Comparison of ENCODE assay signal across 27 cellular contexts in the genomic region with DNA sequence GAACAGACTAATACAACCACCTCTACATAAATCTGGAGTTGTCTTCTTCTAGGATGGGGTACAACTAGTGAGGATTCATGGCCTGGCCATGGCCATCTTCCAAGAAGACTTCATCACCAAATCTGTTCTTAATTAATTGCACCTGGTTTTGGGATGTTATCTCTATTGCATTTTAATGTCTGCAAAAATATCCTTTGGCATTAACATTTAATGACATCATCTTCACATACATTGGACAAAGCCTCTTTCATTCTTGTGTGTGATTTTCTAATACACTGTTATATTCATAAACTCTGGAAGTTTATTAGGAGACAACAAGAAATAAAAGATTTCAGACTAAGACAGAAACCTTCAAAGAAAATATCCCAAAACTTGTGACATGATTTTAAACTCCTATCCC.
A peak's percentile ranks its signal among the peaks of the same experiment; 100 is the strongest.
DNase-seq lines count a peak whose midpoint lies in the region; ATAC-seq, FAIRE-seq and TF ChIP-seq lines count a peak whose summit lies in the region.
"Had no signal": no experiment of that assay in that cellular context is flagged by ENCODE, and none has a peak within 500 bp of the region (broad histone marks: within the 10 kb centered on the region; RNA-seq: fewer than 3 reads in every experiment).

No MANE protein-coding gene starts in this region.

- POLR2A ChIA-PET in SK-N-SH (lab: Yijun Ruan, JAX): no interaction called here

- H3K4me2 ChIP-seq in SK-N-SH: no peak overlapping the region
- H3K4me2 ChIP-seq: A549; BLaER1 treated with 17β-estradiol and CSF1 and Interleukin-3, amounts not matched to agents 10 nM and 100 nM had no signal

- no peak overlapping the region for H3K9ac ChIP-seq in SK-N-SH
- H3K9ac ChIP-seq: BLaER1 treated with 17β-estradiol and CSF1 and Interleukin-3, amounts not matched to agents 10 nM and 100 nM had no signal

- no peak for TF ChIP-seq EP300 in SK-N-SH (IDR thresholded peaks at IDR 0.05; ENCODE audit: borderline replicate concordance in 1 of 2, low read depth in 1 of 2, low read length in 1 of 2)

- H3K4me1 ChIP-seq in SK-N-SH (ENCODE audit: control insufficient read depth in 1 of 2, insufficient read depth in 2 of 2, low read depth in 1 of 2, low read length in 1 of 2): no peaks in the 10 kb centered on the region; a peak in 1 of 4 replicates
- H3K4me1 ChIP-seq: A549; BLaER1 treated with 17β-estradiol and CSF1 and Interleukin-3, amounts not matched to agents 10 nM and 100 nM; Caco-2 had no signal

- no peak overlapping the region for H3K4me3 ChIP-seq in SK-N-SH (ENCODE audit: low read depth in 2 of 2, low read length in 1 of 2)
- H3K4me3 ChIP-seq in fibroblast of mammary gland (ENCODE audit: control insufficient read depth, low read depth, low read length): no peak overlapping the region
- H3K4me3 ChIP-seq: A549; BLaER1 treated with 17β-estradiol and CSF1 and Interleukin-3, amounts not matched to agents 10 nM and 100 nM; GM12878 had no signal

- peaks cover 8% of the 10 kb centered on the region; the same call in 1 of the 2 replicates for H3K9me3 ChIP-seq in SK-N-SH

- H3K27ac ChIP-seq in SK-N-SH (ENCODE audit: low read depth in 2 of 2, low read length in 1 of 2): no peak overlapping the region
- H3K27ac ChIP-seq: 22Rv1; A549; BLaER1 treated with 17β-estradiol and CSF1 and Interleukin-3, amounts not matched to agents 10 nM and 100 nM; C4-2B had no signal

- FAIRE-seq in D721Med (lab: Jason Lieb, UNC): peak; percentile 11
- FAIRE-seq: A549, GM12878, GM12892, GM18507 had no signal

- no peak for DNase-seq in SK-N-SH
- DNase-seq in D721Med (ENCODE audit: insufficient read length, low spot score): no peak
- peak; percentile 8 for DNase-seq in HS-5 (ENCODE audit: low read depth)
- DNase-seq in fibroblast of mammary gland (ENCODE audit: low read depth): peak; percentile 1
- no peak for DNase-seq in HuH-7.5 (ENCODE audit: low spot score)
- no peak for DNase-seq in stimulated activated CD8-positive, alpha-beta memory T cell treated with anti-CD3 and anti-CD28 coated beads, Interleukin-4, amount 100 ng/mL, for 48 hours
- DNase-seq in NCI-H2227 treated with DMSO at 0.1 percent for 48 hours (lab: John Stamatoyannopoulos, UW): no peak
- DNase-seq: AML-193; Caco-2; Calu3; CD4-positive, alpha-beta T cell; CD8-positive, alpha-beta T cell; DMS 273 treated with DMSO at 0.1 percent for 48 hours; DMS153; DMS53; DMS79; DND-41; EL; GDM1 had no signal

- TF ChIP-seq CTCF in SK-N-SH (IDR thresholded peaks at IDR 0.05): no peak
- TF ChIP-seq CTCF in D721Med (IDR thresholded peaks at IDR 0.05; ENCODE audit: insufficient read depth, missing control alignments): no peak
- no peak for TF ChIP-seq CTCF in fibroblast of mammary gland (conservative IDR thresholded peaks at IDR 0.05; ENCODE audit: control insufficient read depth, insufficient read depth, low read depth, low read length)

- H4K20me1 ChIP-seq in SK-N-SH (ENCODE audit: insufficient read depth): no peaks in the 10 kb centered on the region

- H3K9me2 ChIP-seq in SK-N-SH: no peaks in the 10 kb centered on the region

- CTCF ChIA-PET in SK-N-SH (lab: Yijun Ruan, JAX): no interaction called here

- H3F3A ChIP-seq in SK-N-SH (replicated peaks; ENCODE audit: insufficient read depth): no peaks in the 10 kb centered on the region

- H3K27me3 ChIP-seq in SK-N-SH (ENCODE audit: insufficient read depth): no peaks in the 10 kb centered on the region
- H3K27me3 ChIP-seq: BLaER1 treated with 17β-estradiol and CSF1 and Interleukin-3, amounts not matched to agents 10 nM and 100 nM had no signal

- no peaks in the 10 kb centered on the region for H3K36me3 ChIP-seq in SK-N-SH (replicated peaks in 1 of 2; ENCODE audit: control insufficient read depth in 1 of 2, insufficient read depth in 2 of 2, low read length in 1 of 2)

- no peaks in the 10 kb centered on the region for H3K79me2 ChIP-seq in SK-N-SH (ENCODE audit: insufficient read depth)

- no peak for ATAC-seq in SK-N-SH treated with all-trans-retinoic acid at 6 μM for 48 hours
- ATAC-seq: A549; CD8-positive, alpha-beta T cell; GM12878 had no signal

- H2AFZ ChIP-seq in SK-N-SH (ENCODE audit: low read depth): no peak overlapping the region

- TF ChIP-seq RAD21 in SK-N-SH (IDR thresholded peaks at IDR 0.05; ENCODE audit: low read length): no peak

TF ChIP-seq in SK-N-SH treated with all-trans-retinoic acid at 6 μM for 48 hours, 23 proteins besides CTCF, POLR2A, EP300 and RAD21:
- TF ChIP-seq ZNF565 (CRISPR knock-in tag; conservative IDR thresholded peaks at IDR 0.05; ENCODE audit: low read depth) (no peak), ISL1 (CRISPR knock-in tag; IDR thresholded peaks at IDR 0.05) (peak; percentile 55), TCF4 (CRISPR knock-in tag; IDR thresholded peaks at IDR 0.05; ENCODE audit: borderline replicate concordance) (peak; percentile 35; the same call in 1 of the 2 replicates)
- TF ChIP-seq, protein P1, sequence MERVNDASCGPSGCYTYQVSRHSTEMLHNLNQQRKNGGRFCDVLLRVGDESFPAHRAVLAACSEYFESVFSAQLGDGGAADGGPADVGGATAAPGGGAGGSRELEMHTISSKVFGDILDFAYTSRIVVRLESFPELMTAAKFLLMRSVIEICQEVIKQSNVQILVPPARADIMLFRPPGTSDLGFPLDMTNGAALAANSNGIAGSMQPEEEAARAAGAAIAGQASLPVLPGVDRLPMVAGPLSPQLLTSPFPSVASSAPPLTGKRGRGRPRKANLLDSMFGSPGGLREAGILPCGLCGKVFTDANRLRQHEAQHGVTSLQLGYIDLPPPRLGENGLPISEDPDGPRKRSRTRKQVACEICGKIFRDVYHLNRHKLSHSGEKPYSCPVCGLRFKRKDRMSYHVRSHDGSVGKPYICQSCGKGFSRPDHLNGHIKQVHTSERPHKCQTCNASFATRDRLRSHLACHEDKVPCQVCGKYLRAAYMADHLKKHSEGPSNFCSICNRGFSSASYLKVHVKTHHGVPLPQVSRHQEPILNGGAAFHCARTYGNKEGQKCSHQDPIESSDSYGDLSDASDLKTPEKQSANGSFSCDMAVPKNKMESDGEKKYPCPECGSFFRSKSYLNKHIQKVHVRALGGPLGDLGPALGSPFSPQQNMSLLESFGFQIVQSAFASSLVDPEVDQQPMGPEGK (CRISPR knock-in tag; IDR thresholded peaks at IDR 0.05; ENCODE audit: borderline replicate concordance): no peak
- TF ChIP-seq, protein P2, sequence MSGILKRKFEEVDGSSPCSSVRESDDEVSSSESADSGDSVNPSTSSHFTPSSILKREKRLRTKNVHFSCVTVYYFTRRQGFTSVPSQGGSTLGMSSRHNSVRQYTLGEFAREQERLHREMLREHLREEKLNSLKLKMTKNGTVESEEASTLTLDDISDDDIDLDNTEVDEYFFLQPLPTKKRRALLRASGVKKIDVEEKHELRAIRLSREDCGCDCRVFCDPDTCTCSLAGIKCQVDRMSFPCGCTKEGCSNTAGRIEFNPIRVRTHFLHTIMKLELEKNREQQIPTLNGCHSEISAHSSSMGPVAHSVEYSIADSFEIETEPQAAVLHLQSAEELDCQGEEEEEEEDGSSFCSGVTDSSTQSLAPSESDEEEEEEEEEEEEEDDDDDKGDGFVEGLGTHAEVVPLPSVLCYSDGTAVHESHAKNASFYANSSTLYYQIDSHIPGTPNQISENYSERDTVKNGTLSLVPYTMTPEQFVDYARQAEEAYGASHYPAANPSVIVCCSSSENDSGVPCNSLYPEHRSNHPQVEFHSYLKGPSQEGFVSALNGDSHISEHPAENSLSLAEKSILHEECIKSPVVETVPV (CRISPR knock-in tag; IDR thresholded peaks at IDR 0.05): no peak

TF ChIP-seq in SK-N-SH, 30 proteins besides CTCF, POLR2A, EP300 and RAD21 (continues in another document):
- TF ChIP-seq POLR2AphosphoS5 (IDR thresholded peaks at IDR 0.05; ENCODE audit: low read depth, low read length): no peak
- TF ChIP-seq GATA2 (CRISPR knock-in tag; IDR thresholded peaks at IDR 0.05): no peak
- no peak for TF ChIP-seq RXRA (IDR thresholded peaks at IDR 0.05; ENCODE audit: borderline replicate concordance, low read depth)
- TF ChIP-seq ELF1 (IDR thresholded peaks at IDR 0.05): no peak
- no peak for TF ChIP-seq FOSL2 (IDR thresholded peaks at IDR 0.05; ENCODE audit: borderline replicate concordance, low read depth)
- no peak for TF ChIP-seq SIN3A (IDR thresholded peaks at IDR 0.05; ENCODE audit: borderline replicate concordance, low read depth, low read length)
- TF ChIP-seq RFX5 (IDR thresholded peaks at IDR 0.05; ENCODE audit: low read length): no peak
- no peak for TF ChIP-seq TAF1 (IDR thresholded peaks at IDR 0.05; ENCODE audit: borderline replicate concordance, low read depth, low read length)
- TF ChIP-seq, protein P3, sequence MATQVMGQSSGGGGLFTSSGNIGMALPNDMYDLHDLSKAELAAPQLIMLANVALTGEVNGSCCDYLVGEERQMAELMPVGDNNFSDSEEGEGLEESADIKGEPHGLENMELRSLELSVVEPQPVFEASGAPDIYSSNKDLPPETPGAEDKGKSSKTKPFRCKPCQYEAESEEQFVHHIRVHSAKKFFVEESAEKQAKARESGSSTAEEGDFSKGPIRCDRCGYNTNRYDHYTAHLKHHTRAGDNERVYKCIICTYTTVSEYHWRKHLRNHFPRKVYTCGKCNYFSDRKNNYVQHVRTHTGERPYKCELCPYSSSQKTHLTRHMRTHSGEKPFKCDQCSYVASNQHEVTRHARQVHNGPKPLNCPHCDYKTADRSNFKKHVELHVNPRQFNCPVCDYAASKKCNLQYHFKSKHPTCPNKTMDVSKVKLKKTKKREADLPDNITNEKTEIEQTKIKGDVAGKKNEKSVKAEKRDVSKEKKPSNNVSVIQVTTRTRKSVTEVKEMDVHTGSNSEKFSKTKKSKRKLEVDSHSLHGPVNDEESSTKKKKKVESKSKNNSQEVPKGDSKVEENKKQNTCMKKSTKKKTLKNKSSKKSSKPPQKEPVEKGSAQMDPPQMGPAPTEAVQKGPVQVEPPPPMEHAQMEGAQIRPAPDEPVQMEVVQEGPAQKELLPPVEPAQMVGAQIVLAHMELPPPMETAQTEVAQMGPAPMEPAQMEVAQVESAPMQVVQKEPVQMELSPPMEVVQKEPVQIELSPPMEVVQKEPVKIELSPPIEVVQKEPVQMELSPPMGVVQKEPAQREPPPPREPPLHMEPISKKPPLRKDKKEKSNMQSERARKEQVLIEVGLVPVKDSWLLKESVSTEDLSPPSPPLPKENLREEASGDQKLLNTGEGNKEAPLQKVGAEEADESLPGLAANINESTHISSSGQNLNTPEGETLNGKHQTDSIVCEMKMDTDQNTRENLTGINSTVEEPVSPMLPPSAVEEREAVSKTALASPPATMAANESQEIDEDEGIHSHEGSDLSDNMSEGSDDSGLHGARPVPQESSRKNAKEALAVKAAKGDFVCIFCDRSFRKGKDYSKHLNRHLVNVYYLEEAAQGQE (IDR thresholded peaks at IDR 0.05; ENCODE audit: low read depth, low read length): no peak
- TF ChIP-seq NRF1 (IDR thresholded peaks at IDR 0.05; ENCODE audit: low read depth, low read length): no peak

Comparison
In these comparisons a context has a peak if more than half of its experiments do, and no peak if none do; other contexts are left out.
1. DNase-seq: peak in HS-5 (single experiment) and fibroblast of mammary gland (single experiment); none in SK-N-SH (single experiment), D721Med (single experiment), HuH-7.5 (single experiment), stimulated activated CD8-positive, alpha-beta memory T cell treated with anti-CD3 and anti-CD28 coated beads, Interleukin-4, amount 100 ng/mL, for 48 hours (single experiment) and NCI-H2227 treated with DMSO at 0.1 percent for 48 hours (single experiment).